ENCODE assay signal across 20 cellular contexts in genomic region chr10:34184901-34185386, GRCh38.
A peak's percentile ranks its signal among the peaks of the same experiment; 100 is the strongest.
DNase-seq lines count a peak whose midpoint lies in the region; ATAC-seq and TF ChIP-seq lines count a peak whose summit lies in the region.
"Had no signal": no experiment of that assay in that cellular context is flagged by ENCODE, and none has a peak within 500 bp of the region (broad histone marks: within the 10 kb centered on the region; RNA-seq: fewer than 3 reads in every experiment).

No MANE protein-coding gene starts in this region.

- H3K79me2 ChIP-seq in GM23338 (replicated peaks; ENCODE audit: insufficient read depth), result no peaks in the 10 kb centered on the region

- H3K27me3 Mint-ChIP-seq in GM23338 (ENCODE audit: insufficient read depth, low read depth, poor library complexity), result peaks cover 11% of the 10 kb centered on the region
- H3K27me3 Mint-ChIP-seq in progenitor cell of endocrine pancreas, result no peaks in the 10 kb centered on the region
- H3K27me3 Mint-ChIP-seq: naive B cell had no signal

- H3K27ac Mint-ChIP-seq in GM23338 (no peak overlapping the region), progenitor cell of endocrine pancreas (peak overlapping the region; percentile 87)
- H3K27ac Mint-ChIP-seq: activated naive CD4-positive, alpha-beta T cell treated with anti-CD3 and anti-CD28 coated beads for 36 hours; effector memory CD8-positive, alpha-beta T cell; naive B cell had no signal

- H3K4me1 Mint-ChIP-seq in GM23338 (peaks cover 74% of the 10 kb centered on the region), progenitor cell of endocrine pancreas (ENCODE audit: low read depth) (peaks cover 60% of the 10 kb centered on the region)
- H3K4me1 Mint-ChIP-seq: naive B cell had no signal

- peak overlapping the region; percentile 77 for H3K27ac ChIP-seq in GM23338 (ENCODE audit: low read depth)
- H3K27ac ChIP-seq: right atrium auricular region, SJCRH30, suprapubic skin had no signal

- no peak overlapping the region for H2AFZ ChIP-seq in GM23338

- 0 out of 2 replicates have a peak, but pooled peaks cover 7% of the 10 kb centered on the region for H3F3A ChIP-seq in GM23338 (replicated peaks; ENCODE audit: low read depth)

- H3K36me3 ChIP-seq in GM23338 (ENCODE audit: insufficient read depth), result no peaks in the 10 kb centered on the region
- H3K36me3 ChIP-seq: right atrium auricular region, SJCRH30, suprapubic skin had no signal

- ATAC-seq in GM23338, result no peak
- no peak for ATAC-seq in GM21529 (IDR thresholded peaks at IDR 0.05; ENCODE audit: unreplicated experiment)
- ATAC-seq: effector memory CD8-positive, alpha-beta T cell; left cardiac atrium had no signal

- TF ChIP-seq CTCF in GM23338 (conservative IDR thresholded peaks at IDR 0.05; ENCODE audit: low read depth in 2 of 2) (no peak), progenitor cell of endocrine pancreas (IDR thresholded peaks at IDR 0.05; ENCODE audit: unreplicated experiment) (no peak)

- H3K4me3 Mint-ChIP-seq in GM23338 (peak overlapping the region; percentile 11; the same call in 2 of the 3 replicates), progenitor cell of endocrine pancreas (ENCODE audit: low read depth) (peak overlapping the region; percentile 5)
- H3K4me3 Mint-ChIP-seq: activated naive CD4-positive, alpha-beta T cell treated with anti-CD3 and anti-CD28 coated beads for 36 hours; effector memory CD8-positive, alpha-beta T cell; naive B cell had no signal

- no peaks in the 10 kb centered on the region for H3K9me3 Mint-ChIP-seq in GM23338
- H3K9me3 Mint-ChIP-seq in progenitor cell of endocrine pancreas (ENCODE audit: low read depth), result no peaks in the 10 kb centered on the region
- H3K9me3 Mint-ChIP-seq: activated naive CD4-positive, alpha-beta T cell treated with anti-CD3 and anti-CD28 coated beads for 36 hours; effector memory CD8-positive, alpha-beta T cell; naive B cell had no signal

- no peaks in the 10 kb centered on the region for H3K9me2 ChIP-seq in GM23338 (ENCODE audit: insufficient read depth)

- no peaks in the 10 kb centered on the region for H3K27me3 ChIP-seq in GM23338 (ENCODE audit: insufficient read depth)
- H3K27me3 ChIP-seq: right atrium auricular region, SJCRH30, suprapubic skin had no signal

- peak overlapping the region; percentile 9; the same call in 1 of the 2 replicates for H3K4me3 ChIP-seq in GM23338
- H3K4me3 ChIP-seq: right atrium auricular region, SJCRH30, suprapubic skin had no signal

- DNase-seq in GM23338 (ENCODE audit: low spot score) (no peak), NCI-H146 treated with DMSO at 0.1 percent for 48 hours (lab: John Stamatoyannopoulos, UW; ENCODE audit: unreplicated experiment) (peak; percentile 90), dermis microvascular lymphatic vessel endothelial cell (ENCODE audit: low read depth in 2 of 2) (peak; percentile 31 to 50), progenitor cell of endocrine pancreas (ENCODE audit: low spot score, unreplicated experiment) (no peak), NCI-H2081 treated with DMSO at 0.1 percent for 48 hours (lab: John Stamatoyannopoulos, UW) (no peak), NCI-H82 (lab: John Stamatoyannopoulos, UW) (no peak)
- DNase-seq in effector CD4-positive, alpha-beta T cell, result no peak
- DNase-seq: activated CD4-positive, alpha-beta T cell treated with anti-CD3 and anti-CD28 coated beads for 4 hours; activated CD8-positive, alpha-beta memory T cell treated with anti-CD3 and anti-CD28 coated beads, Interleukin-2, amount 50 U/mL, for 48 hours; activated naive CD4-positive, alpha-beta T cell treated with anti-CD3 and anti-CD28 coated beads for 36 hours; Calu3; effector memory CD8-positive, alpha-beta T cell; left cardiac atrium; naive B cell; NCI-H2029 treated with DMSO at 0.1 percent for 48 hours; SJCRH30; stimulated activated CD4-positive, alpha-beta T cell treated with anti-CD3 and anti-CD28 coated beads, Interleukin-2, amount 100 ng/mL, for 24 hours had no signal

- H3K4me2 ChIP-seq in GM23338, result peak overlapping the region; percentile 19

- H4K20me1 ChIP-seq in GM23338 (replicated peaks; ENCODE audit: insufficient read depth), result no peaks in the 10 kb centered on the region

- H3K36me3 Mint-ChIP-seq in GM23338 (ENCODE audit: low read depth), result no peaks in the 10 kb centered on the region
- no peaks in the 10 kb centered on the region for H3K36me3 Mint-ChIP-seq in progenitor cell of endocrine pancreas (ENCODE audit: insufficient read depth)
- H3K36me3 Mint-ChIP-seq: naive B cell had no signal

- H3K4me1 ChIP-seq in GM23338 (ENCODE audit: insufficient read depth), result peaks cover 77% of the 10 kb centered on the region

TF ChIP-seq in GM23338, 12 proteins besides CTCF, POLR2A, EP300 and RAD21:
- TF ChIP-seq STAT1 (IDR thresholded peaks at IDR 0.05; ENCODE audit: unreplicated experiment) (no peak), NANOG (IDR thresholded peaks at IDR 0.05; ENCODE audit: borderline replicate concordance) (peak; percentile 50)

Comparison
In these comparisons a context has a peak if more than half of its experiments do, and no peak if none do; other contexts are left out.
1. DNase-seq: peak in NCI-H146 treated with DMSO at 0.1 percent for 48 hours (single experiment) and dermis microvascular lymphatic vessel endothelial cell (2 of 2); none in GM23338 (single experiment), progenitor cell of endocrine pancreas (single experiment), effector CD4-positive, alpha-beta T cell (single experiment), NCI-H2081 treated with DMSO at 0.1 percent for 48 hours (single experiment) and NCI-H82 (single experiment).